12 cellular contexts compared by ENCODE assay signal in genomic region chr6:79574636-79575035, GRCh38. TPM values are rescaled to one million over a fixed set of nuclear protein-coding genes. Genes with fewer than 3 reads are reported as not detected.
DNase-seq lines count a peak whose midpoint lies in the region; ATAC-seq and TF ChIP-seq lines count a peak whose summit lies in the region.
"Had no signal": no experiment of that assay in that cellular context is flagged by ENCODE, and none has a peak within 500 bp of the region (broad histone marks: within the 10 kb centered on the region; RNA-seq: fewer than 3 reads in every experiment).

No MANE protein-coding gene starts in this region.

- H3K9me2 ChIP-seq in hepatocyte (replicated peaks; ENCODE audit: insufficient read depth), result no peaks in the 10 kb centered on the region

- peak; percentile 27; the same call in 1 of the 2 replicates for ATAC-seq in WTC11
- no peak for ATAC-seq in activated naive CD8-positive, alpha-beta T cell treated with anti-CD3 and anti-CD28 coated beads, Interleukin-2, amount 50 U/mL, for 24 hours
- ATAC-seq in HG03039 (IDR thresholded peaks at IDR 0.05; ENCODE audit: unreplicated experiment), result no peak
- ATAC-seq in stimulated activated memory B cell treated with anti-CD40 and anti-IgM and Interleukin-4, amounts not matched to agents 10 μg/mL and 1 μg/mL and 100 μg/mL, for 72 hours, result no peak
- ATAC-seq in HG03108 (IDR thresholded peaks at IDR 0.05; ENCODE audit: unreplicated experiment), result no peak

- intact Hi-C loops in MCF 10A (cut with micrococcal nuclease) (loop anchor here (10.0 kb wide), 1 partner anchor 520 kb away; no protein-coding TSS in a partner anchor), breast epithelium (cut with DNase I; ENCODE audit: low total_unique reads) (no loop called here)

- H3K36me3 Mint-ChIP-seq in MCF 10A (ENCODE audit: insufficient read depth, unreplicated experiment) (no peaks in the 10 kb centered on the region), WTC11 (peaks cover 8% of the 10 kb centered on the region)
- H3K36me3 Mint-ChIP-seq in activated naive CD8-positive, alpha-beta T cell treated with anti-CD3 and anti-CD28 coated beads, Interleukin-2, amount 50 U/mL, for 24 hours (ENCODE audit: low read depth), result peaks cover 3% of the 10 kb centered on the region
- H3K36me3 Mint-ChIP-seq in stimulated activated memory B cell treated with anti-CD40 and anti-IgM and Interleukin-4, amounts not matched to agents 10 μg/mL and 1 μg/mL and 100 μg/mL, for 72 hours, result no peaks in the 10 kb centered on the region

- POLR2A ChIA-PET in MCF 10A (lab: Yijun Ruan, JAX) (interaction anchor here (0.6 kb wide), 1 partner anchor 545 kb away, joined by 3 read pairs; no protein-coding TSS in a partner anchor), WTC11 (lab: Charles Lee) (no interaction called here)

- BruUV-seq in MCF 10A (replicated peaks; lab: Mats Ljungman, UMichigan), result no TSS peak

- DNase-seq in MCF 10A (ENCODE audit: unreplicated experiment), result peak; percentile 41
- no peak for DNase-seq in breast epithelium (ENCODE audit: low spot score in 2 of 2)
- no peak for DNase-seq in WTC11 (ENCODE audit: low spot score)
- DNase-seq in hepatocyte (ENCODE audit: low spot score), result peak; percentile 19
- no peak for DNase-seq in activated naive CD8-positive, alpha-beta T cell treated with anti-CD3 and anti-CD28 coated beads, Interleukin-2, amount 50 U/mL, for 24 hours
- DNase-seq: aorta had no signal

- no peaks in the 10 kb centered on the region for H3K9me3 ChIP-seq in breast epithelium
- H3K9me3 ChIP-seq in hepatocyte (ENCODE audit: low read depth), result no peaks in the 10 kb centered on the region
- H3K9me3 ChIP-seq: thoracic aorta had no signal

- H3K4me1 ChIP-seq in breast epithelium (peaks cover 0 to 7% of the 10 kb centered on the region in 2 donors), hepatocyte (ENCODE audit: insufficient read depth) (peaks cover 16% of the 10 kb centered on the region)

- 74% methylated on average over 1 of the region's 1 CpG for WGBS in hepatocyte (ENCODE audit: low lambda C conversion rate, missing lambda C conversion rate)

- CTCF ChIA-PET in MCF 10A (lab: Yijun Ruan, JAX), result interaction anchor here (0.9 to 2.5 kb wide), 3 partner anchors 8 to 293 kb away, joined by 3 to 12 read pairs (median 6); no protein-coding TSS in a partner anchor
- CTCF ChIA-PET in WTC11 (lab: Charles Lee), result interaction anchor here (1.1 to 1.3 kb wide), 2 partner anchors 18 to 139 kb away, joined by 3 read pairs; no protein-coding TSS in a partner anchor

- H3K27me3 ChIP-seq in breast epithelium, result no peaks in the 10 kb centered on the region
- H3K27me3 ChIP-seq in hepatocyte, result no peaks in the 10 kb centered on the region

- H3K9me3 Mint-ChIP-seq in MCF 10A (ENCODE audit: unreplicated experiment) (peaks cover 7% of the 10 kb centered on the region), WTC11 (peaks cover 14% of the 10 kb centered on the region)
- peaks cover 7% of the 10 kb centered on the region for H3K9me3 Mint-ChIP-seq in activated naive CD8-positive, alpha-beta T cell treated with anti-CD3 and anti-CD28 coated beads, Interleukin-2, amount 50 U/mL, for 24 hours
- peaks cover 4% of the 10 kb centered on the region for H3K9me3 Mint-ChIP-seq in stimulated activated memory B cell treated with anti-CD40 and anti-IgM and Interleukin-4, amounts not matched to agents 10 μg/mL and 1 μg/mL and 100 μg/mL, for 72 hours

- H3K4me3 Mint-ChIP-seq in MCF 10A (ENCODE audit: unreplicated experiment) (no peak overlapping the region), WTC11 (no peak overlapping the region)
- no peak overlapping the region for H3K4me3 Mint-ChIP-seq in activated naive CD8-positive, alpha-beta T cell treated with anti-CD3 and anti-CD28 coated beads, Interleukin-2, amount 50 U/mL, for 24 hours
- H3K4me3 Mint-ChIP-seq in stimulated activated memory B cell treated with anti-CD40 and anti-IgM and Interleukin-4, amounts not matched to agents 10 μg/mL and 1 μg/mL and 100 μg/mL, for 72 hours, result no peak overlapping the region

- peaks cover 3% of the 10 kb centered on the region for H3K79me2 ChIP-seq in hepatocyte

- no peaks in the 10 kb centered on the region for H4K20me1 ChIP-seq in hepatocyte (ENCODE audit: insufficient read depth, poor library complexity, severe bottlenecking)

- H3K27me3 Mint-ChIP-seq in MCF 10A (ENCODE audit: insufficient read depth, unreplicated experiment), result no peaks in the 10 kb centered on the region
- no peaks in the 10 kb centered on the region for H3K27me3 Mint-ChIP-seq in WTC11 (ENCODE audit: low read depth)
- H3K27me3 Mint-ChIP-seq in activated naive CD8-positive, alpha-beta T cell treated with anti-CD3 and anti-CD28 coated beads, Interleukin-2, amount 50 U/mL, for 24 hours, result no peaks in the 10 kb centered on the region
- no peaks in the 10 kb centered on the region for H3K27me3 Mint-ChIP-seq in stimulated activated memory B cell treated with anti-CD40 and anti-IgM and Interleukin-4, amounts not matched to agents 10 μg/mL and 1 μg/mL and 100 μg/mL, for 72 hours

- H3K27ac ChIP-seq in breast epithelium, result no peak overlapping the region
- H3K27ac ChIP-seq in hepatocyte, result peak overlapping the region; percentile 54
- H3K27ac ChIP-seq: 22Rv1, parathyroid adenoma, thoracic aorta had no signal

- H2AFZ ChIP-seq in hepatocyte, result no peak overlapping the region
- H2AFZ ChIP-seq: parathyroid adenoma had no signal

- no peak overlapping the region for H3K27ac Mint-ChIP-seq in MCF 10A (ENCODE audit: low read depth, unreplicated experiment)
- peak overlapping the region; percentile 94; the same call in 1 of the 2 replicates for H3K27ac Mint-ChIP-seq in WTC11
- no peak overlapping the region for H3K27ac Mint-ChIP-seq in activated naive CD8-positive, alpha-beta T cell treated with anti-CD3 and anti-CD28 coated beads, Interleukin-2, amount 50 U/mL, for 24 hours
- no peak overlapping the region for H3K27ac Mint-ChIP-seq in stimulated activated memory B cell treated with anti-CD40 and anti-IgM and Interleukin-4, amounts not matched to agents 10 μg/mL and 1 μg/mL and 100 μg/mL, for 72 hours

- H3K4me1 Mint-ChIP-seq in MCF 10A (ENCODE audit: insufficient read depth, unreplicated experiment), result peaks cover 16% of the 10 kb centered on the region
- peaks cover 50% of the 10 kb centered on the region for H3K4me1 Mint-ChIP-seq in WTC11
- H3K4me1 Mint-ChIP-seq in activated naive CD8-positive, alpha-beta T cell treated with anti-CD3 and anti-CD28 coated beads, Interleukin-2, amount 50 U/mL, for 24 hours, result no peaks in the 10 kb centered on the region
- H3K4me1 Mint-ChIP-seq in stimulated activated memory B cell treated with anti-CD40 and anti-IgM and Interleukin-4, amounts not matched to agents 10 μg/mL and 1 μg/mL and 100 μg/mL, for 72 hours, result no peaks in the 10 kb centered on the region

- no peak overlapping the region for H3K4me3 ChIP-seq in breast epithelium
- H3K4me3 ChIP-seq in hepatocyte, result no peak overlapping the region
- H3K4me3 ChIP-seq: thoracic aorta had no signal

- TF ChIP-seq CTCF in MCF 10A (IDR thresholded peaks at IDR 0.05; ENCODE audit: unreplicated experiment) (no peak), breast epithelium (IDR thresholded peaks at IDR 0.05) (no peak), WTC11 (IDR thresholded peaks at IDR 0.05) (no peak), hepatocyte (IDR thresholded peaks at IDR 0.05; ENCODE audit: poor library complexity) (no peak)

- no peak overlapping the region for H3K4me2 ChIP-seq in hepatocyte

- H3K36me3 ChIP-seq in breast epithelium, result no peaks in the 10 kb centered on the region
- no peaks in the 10 kb centered on the region for H3K36me3 ChIP-seq in hepatocyte (replicated peaks; ENCODE audit: insufficient read depth, low read depth)
- H3K36me3 ChIP-seq: thoracic aorta had no signal

- no peak for TF ChIP-seq POLR2A in breast epithelium (IDR thresholded peaks at IDR 0.05)

TF ChIP-seq in WTC11, 78 proteins besides CTCF, POLR2A, EP300 and RAD21 (continues in another document):
- TF ChIP-seq SOX15 (CRISPR knock-in tag; IDR thresholded peaks at IDR 0.05) (no peak), NR1H2 (CRISPR knock-in tag; IDR thresholded peaks at IDR 0.05) (no peak), NFE2L1 (CRISPR knock-in tag; IDR thresholded peaks at IDR 0.05) (no peak), MLX (CRISPR knock-in tag; IDR thresholded peaks at IDR 0.05) (no peak), PREB (CRISPR knock-in tag; IDR thresholded peaks at IDR 0.05; ENCODE audit: borderline replicate concordance) (no peak), HMGXB4 (CRISPR knock-in tag; IDR thresholded peaks at IDR 0.05) (no peak)

RNA-seq across cellular contexts. Expression of gene LCA5, which starts 37.4 kb away (rescaled TPM):
- total RNA-seq in MCF 10A (2022) (4.5 TPM in 2 replicates), breast epithelium (10 to 100 TPM in 1 of 3 donors, 1 to 10 TPM in 2; 8.0 to 15.2 (median 8.2) TPM), WTC11 (2021) (3.6 to 4.2 TPM (median 3.8 TPM) in 3 replicates), hepatocyte (4.5 and 5.6 TPM in 2 replicates)
- polyA plus RNA-seq in hepatocyte, result 2.4 and 3.6 TPM in 2 replicates

RNA-seq across cellular contexts. Expression of gene SH3BGRL2, which starts 56.5 kb away (rescaled TPM):
- total RNA-seq in MCF 10A (2022) (7.1 and 8.8 TPM in 2 replicates), breast epithelium (10 to 100 TPM; 31.8 to 54.4 (median 50.9) TPM), WTC11 (2021) (13.8 to 16.5 TPM (median 15.5 TPM) in 3 replicates), hepatocyte (63.6 and 71.4 TPM in 2 replicates)
- polyA plus RNA-seq in hepatocyte, result 23.4 and 24.1 TPM in 2 replicates

Comparison
In these comparisons a context has a peak if more than half of its experiments do, and no peak if none do; other contexts are left out.
1. DNase-seq: peak in MCF 10A (single experiment) and hepatocyte (single experiment); none in breast epithelium (0 of 2), WTC11 (single experiment) and activated naive CD8-positive, alpha-beta T cell treated with anti-CD3 and anti-CD28 coated beads, Interleukin-2, amount 50 U/mL, for 24 hours (single experiment).